Comparison of ENCODE assay signal across 3 cellular contexts in the genomic region with DNA sequence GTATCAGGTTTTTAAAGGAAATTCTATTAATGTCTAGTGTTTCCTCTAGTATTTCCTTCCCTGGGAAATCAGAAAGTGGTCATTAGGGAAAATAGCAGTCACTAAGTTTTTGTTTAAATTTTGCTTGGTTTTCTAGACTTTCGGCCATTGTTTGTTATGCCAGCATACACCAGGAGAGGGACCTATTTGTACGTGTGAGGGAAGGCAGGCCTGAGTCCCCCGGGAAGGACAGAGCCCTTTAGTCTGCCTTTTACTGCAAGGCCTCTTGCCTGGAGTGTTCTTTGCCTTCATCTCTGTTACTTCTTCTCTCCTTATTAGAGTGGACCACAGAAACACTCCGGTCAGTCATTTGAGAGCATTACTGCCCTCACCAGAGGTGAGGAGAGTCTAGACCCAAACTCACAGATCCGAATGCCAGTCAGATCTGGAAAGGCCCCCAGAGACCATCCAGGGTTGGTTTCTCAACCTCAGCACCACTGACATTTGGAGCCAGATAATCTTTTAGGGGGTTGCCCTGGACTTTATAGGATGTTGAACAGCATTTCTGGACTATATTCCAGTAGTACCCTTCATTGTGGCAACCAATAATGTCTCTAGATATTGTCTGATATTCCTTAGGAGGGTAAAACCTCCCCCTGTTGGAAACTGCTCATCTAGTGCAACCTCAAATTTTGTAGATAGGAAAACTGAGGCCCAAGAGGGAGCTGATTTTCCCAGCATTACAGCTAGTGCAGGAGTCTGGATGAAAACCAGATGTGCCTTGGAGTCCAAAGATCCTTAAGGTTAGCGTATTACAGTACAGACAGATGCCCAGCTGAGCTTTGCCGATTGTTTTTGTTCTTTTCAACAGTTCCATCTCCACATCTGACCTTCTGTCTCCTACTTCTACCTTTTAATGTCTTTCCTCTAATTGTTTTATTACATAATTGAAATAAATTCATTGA.
TF ChIP-seq lines count a peak whose summit lies in the region.

No MANE protein-coding gene starts in this region.

TF ChIP-seq in HEK293, 187 proteins besides CTCF, POLR2A, EP300 and RAD21:
- TF ChIP-seq ZNF654 (tag by site-specific recombination; IDR thresholded peaks at IDR 0.05; ENCODE audit: low read depth): peak; percentile 33
- no peak for TF ChIP-seq ZNF585B (tag by site-specific recombination; IDR thresholded peaks at IDR 0.05)
TF ChIP-seq in HEK293: peak in this region for 1.

TF ChIP-seq in K562, 482 proteins besides CTCF, POLR2A, EP300 and RAD21:
- TF ChIP-seq ELF1 (tag; IDR thresholded peaks at IDR 0.05) (no peak), YY1 (IDR thresholded peaks at IDR 0.05; ENCODE audit: borderline replicate concordance in 1 of 3, control insufficient read depth in 1 of 3, extremely low read depth in 1 of 3, insufficient read depth in 3 of 3, insufficient read length in 1 of 3, insufficient replicate concordance in 2 of 3, low read depth in 1 of 3, low read length in 2 of 3) (peak in 1 of 3 experiments; percentile 22)
TF ChIP-seq in K562: peak in this region for 1.

TF ChIP-seq in HepG2, 621 proteins besides CTCF, POLR2A, EP300 and RAD21:
- TF ChIP-seq, protein P1, sequence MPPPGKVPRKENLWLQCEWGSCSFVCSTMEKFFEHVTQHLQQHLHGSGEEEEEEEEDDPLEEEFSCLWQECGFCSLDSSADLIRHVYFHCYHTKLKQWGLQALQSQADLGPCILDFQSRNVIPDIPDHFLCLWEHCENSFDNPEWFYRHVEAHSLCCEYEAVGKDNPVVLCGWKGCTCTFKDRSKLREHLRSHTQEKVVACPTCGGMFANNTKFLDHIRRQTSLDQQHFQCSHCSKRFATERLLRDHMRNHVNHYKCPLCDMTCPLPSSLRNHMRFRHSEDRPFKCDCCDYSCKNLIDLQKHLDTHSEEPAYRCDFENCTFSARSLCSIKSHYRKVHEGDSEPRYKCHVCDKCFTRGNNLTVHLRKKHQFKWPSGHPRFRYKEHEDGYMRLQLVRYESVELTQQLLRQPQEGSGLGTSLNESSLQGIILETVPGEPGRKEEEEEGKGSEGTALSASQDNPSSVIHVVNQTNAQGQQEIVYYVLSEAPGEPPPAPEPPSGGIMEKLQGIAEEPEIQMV (CRISPR knock-in tag; IDR thresholded peaks at IDR 0.05; ENCODE audit: low read depth): no peak
- peak; percentile 56; the same call in 1 of the 2 replicates for TF ChIP-seq SMC3 (IDR thresholded peaks at IDR 0.05; ENCODE audit: low read length)
- TF ChIP-seq ZNF468 (CRISPR knock-in tag; IDR thresholded peaks at IDR 0.05): no peak
- no peak for TF ChIP-seq HNRNPUL1 (IDR thresholded peaks at IDR 0.05; ENCODE audit: low read depth, low read length)
- TF ChIP-seq, protein P2, sequence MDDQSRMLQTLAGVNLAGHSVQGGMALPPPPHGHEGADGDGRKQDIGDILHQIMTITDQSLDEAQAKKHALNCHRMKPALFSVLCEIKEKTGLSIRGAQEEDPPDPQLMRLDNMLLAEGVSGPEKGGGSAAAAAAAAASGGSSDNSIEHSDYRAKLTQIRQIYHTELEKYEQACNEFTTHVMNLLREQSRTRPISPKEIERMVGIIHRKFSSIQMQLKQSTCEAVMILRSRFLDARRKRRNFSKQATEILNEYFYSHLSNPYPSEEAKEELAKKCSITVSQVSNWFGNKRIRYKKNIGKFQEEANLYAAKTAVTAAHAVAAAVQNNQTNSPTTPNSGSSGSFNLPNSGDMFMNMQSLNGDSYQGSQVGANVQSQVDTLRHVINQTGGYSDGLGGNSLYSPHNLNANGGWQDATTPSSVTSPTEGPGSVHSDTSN (CRISPR knock-in tag; IDR thresholded peaks at IDR 0.05; ENCODE audit: borderline replicate concordance): no peak
- no peak for TF ChIP-seq KAT2B (IDR thresholded peaks at IDR 0.05; ENCODE audit: borderline replicate concordance, low read depth, low read length)
- no peak for TF ChIP-seq NFE2L1 (CRISPR knock-in tag; IDR thresholded peaks at IDR 0.05; ENCODE audit: borderline replicate concordance)
- no peak for TF ChIP-seq IKZF4 (CRISPR knock-in tag; IDR thresholded peaks at IDR 0.05; ENCODE audit: borderline replicate concordance, low read depth, not compliant biosample characterization)
- no peak for TF ChIP-seq RBM39 (IDR thresholded peaks at IDR 0.05; ENCODE audit: low read depth, low read length, poor library complexity, severe bottlenecking)
- no peak for TF ChIP-seq FOXA1 (IDR thresholded peaks at IDR 0.05)
- TF ChIP-seq FOXA1 (CRISPR knock-in tag; IDR thresholded peaks at IDR 0.05): no peak
- peak; percentile 66 for TF ChIP-seq STAG1 (CRISPR knock-in tag; IDR thresholded peaks at IDR 0.05)
- no peak for TF ChIP-seq ZNF549 (CRISPR knock-in tag; IDR thresholded peaks at IDR 0.05)
- TF ChIP-seq MEIS2 (CRISPR knock-in tag; IDR thresholded peaks at IDR 0.05): no peak
- TF ChIP-seq SP5 (CRISPR knock-in tag; IDR thresholded peaks at IDR 0.05; ENCODE audit: borderline replicate concordance, low read depth): no peak
